In the genomic region with DNA sequence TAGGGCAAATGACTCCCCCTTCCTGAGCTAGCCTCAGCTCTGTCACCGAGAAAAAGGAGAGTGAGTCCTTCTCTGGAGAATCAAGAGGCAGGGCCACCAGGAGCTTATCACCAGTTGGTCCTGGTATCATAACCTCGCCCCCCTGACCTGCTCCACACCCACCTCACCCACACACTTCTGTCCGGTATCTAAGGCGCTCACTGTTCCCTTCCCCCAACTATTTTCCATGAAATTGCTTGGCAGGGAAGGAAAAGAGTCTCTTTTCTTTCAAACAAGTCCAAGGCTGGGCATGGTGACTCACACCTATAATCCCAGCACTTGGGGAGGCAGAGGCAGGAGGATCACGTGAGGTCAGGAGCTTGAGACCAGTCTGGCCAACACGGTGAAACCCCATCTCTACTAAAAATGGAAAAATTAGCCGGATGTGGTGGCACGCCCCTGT, we compare ENCODE assay signal across 8 cellular contexts.
A peak's percentile ranks its signal among the peaks of the same experiment; 100 is the strongest.
DNase-seq lines count a peak whose midpoint lies in the region; TF ChIP-seq lines count a peak whose summit lies in the region.
"Had no signal": no experiment of that assay in that cellular context is flagged by ENCODE, and none has a peak within 500 bp of the region (broad histone marks: within the 10 kb centered on the region; RNA-seq: fewer than 3 reads in every experiment).

No MANE protein-coding gene starts in this region.

- H3K4me1 ChIP-seq in SJSA1 (replicated peaks): peaks cover 48% of the 10 kb centered on the region
- peaks cover 5% of the 10 kb centered on the region for H3K4me1 ChIP-seq in smooth muscle cell (ENCODE audit: low read depth)

- no peaks in the 10 kb centered on the region for H3K79me2 ChIP-seq in smooth muscle cell (ENCODE audit: low read depth)

- H2AFZ ChIP-seq in smooth muscle cell (ENCODE audit: low read depth): no peak overlapping the region

- no peak overlapping the region for H3K9ac ChIP-seq in smooth muscle cell (ENCODE audit: low read depth)

- H3F3A ChIP-seq in smooth muscle cell (ENCODE audit: low read depth): peaks cover 20% of the 10 kb centered on the region

- TF ChIP-seq CTCF in smooth muscle cell (IDR thresholded peaks at IDR 0.05; ENCODE audit: borderline replicate concordance, insufficient read depth, poor library complexity, severe bottlenecking): no peak

- DNase-seq in H4 (ENCODE audit: low spot score): peak; percentile 20
- DNase-seq in SJSA1 (ENCODE audit: low read depth in 1 of 2, low spot score in 2 of 2): peak; percentile 46 to 62
- peak; percentile 69 to 71 for DNase-seq in erythroblast (lab: John Stamatoyannopoulos, UW)
- no peak for DNase-seq in smooth muscle cell (lab: John Stamatoyannopoulos, UW; ENCODE audit: unreplicated experiment)
- DNase-seq in stimulated activated CD4-positive, alpha-beta T cell treated with anti-CD3 and anti-CD28 coated beads, Interleukin-2, amount 100 ng/mL, for 24 hours: no peak
- no peak for DNase-seq in stimulated activated CD4-positive, alpha-beta T cell treated with anti-CD3 and anti-CD28 coated beads, Interleukin-2, amount 100 ng/mL, for 48 hours
- DNase-seq in activated T-cell treated with anti-CD3 and anti-CD28 coated beads for 4 hours: no peak
- DNase-seq: activated T-cell treated with anti-CD3 and anti-CD28 coated beads, Interleukin-2, amount 50 U/mL, for 4 hours had no signal

- H3K4me3 ChIP-seq in SJSA1: no peak overlapping the region
- H3K4me3 ChIP-seq in smooth muscle cell: no peak overlapping the region

- H3K4me2 ChIP-seq in smooth muscle cell: peak overlapping the region; percentile 35

- H3K27ac ChIP-seq in SJSA1 (no peak overlapping the region), smooth muscle cell (ENCODE audit: low read depth) (peak overlapping the region; percentile 71)

- H3K9me3 ChIP-seq in SJSA1 (replicated peaks) (no peaks in the 10 kb centered on the region), smooth muscle cell (replicated peaks; ENCODE audit: low read depth) (no peaks in the 10 kb centered on the region)

- no peak for TF ChIP-seq POLR2A in erythroblast (IDR thresholded peaks at IDR 0.05; ENCODE audit: low read length)

- 45% methylated on average over 8 of the region's 8 CpGs for WGBS in smooth muscle cell (ENCODE audit: low lambda C conversion rate)

- peaks cover 60% of the 10 kb centered on the region for H3K36me3 ChIP-seq in SJSA1
- H3K36me3 ChIP-seq in smooth muscle cell (ENCODE audit: low read depth): peaks cover 4% of the 10 kb centered on the region

- H4K20me1 ChIP-seq in smooth muscle cell (ENCODE audit: low read depth): no peaks in the 10 kb centered on the region

- H3K27me3 ChIP-seq in SJSA1 (replicated peaks): no peaks in the 10 kb centered on the region
- no peaks in the 10 kb centered on the region for H3K27me3 ChIP-seq in smooth muscle cell (ENCODE audit: low read depth)

Comparison
In these comparisons a context has a peak if more than half of its experiments do, and no peak if none do; other contexts are left out.
1. DNase-seq: peak in H4 (single experiment), SJSA1 (2 of 2) and erythroblast (2 of 2); none in smooth muscle cell (single experiment), stimulated activated CD4-positive, alpha-beta T cell treated with anti-CD3 and anti-CD28 coated beads, Interleukin-2, amount 100 ng/mL, for 24 hours (0 of 2), stimulated activated CD4-positive, alpha-beta T cell treated with anti-CD3 and anti-CD28 coated beads, Interleukin-2, amount 100 ng/mL, for 48 hours (0 of 2) and activated T-cell treated with anti-CD3 and anti-CD28 coated beads for 4 hours (single experiment).